25 cellular contexts compared by ENCODE assay signal in genomic region chr3:31692714-31693113, GRCh38.
DNase-seq lines count a peak whose midpoint lies in the region; ATAC-seq, FAIRE-seq and TF ChIP-seq lines count a peak whose summit lies in the region.
"Had no signal": no experiment of that assay in that cellular context is flagged by ENCODE, and none has a peak within 500 bp of the region (broad histone marks: within the 10 kb centered on the region; RNA-seq: fewer than 3 reads in every experiment).

No MANE protein-coding gene starts in this region.

- H3K27ac ChIP-seq in HepG2 (ENCODE audit: extremely low read length, insufficient read depth, low read length) (no peak overlapping the region), right lobe of liver (no peak overlapping the region), H1 (ENCODE audit: low read depth, low read length) (no peak overlapping the region), GM23248 (no peak overlapping the region)
- H3K27ac ChIP-seq: lower lobe of right lung, parathyroid adenoma, thoracic aorta had no signal

- WGBS in HepG2 (ENCODE audit: low lambda C conversion rate): 90% methylated on average over 5 of the region's 5 CpGs
- 64% methylated on average over 5 of the region's 5 CpGs for WGBS in right lobe of liver (ENCODE audit: insufficient coverage, low coverage, low lambda C conversion rate, missing lambda C conversion rate)
- WGBS in H1 (ENCODE audit: extremely low coverage in 1 of 2, insufficient coverage in 1 of 2, insufficient read length in 1 of 2, insufficient replicate concordance in 2 of 2, low coverage in 1 of 2, low lambda C conversion rate in 2 of 2, missing lambda C conversion rate in 1 of 2), 2 experiments: 93% methylated on average over 5 of the region's 5 CpGs; no CpG with 5 or more reads in 1 of the 2 experiments
- 69 to 77% methylated on average over 5 of the region's 5 CpGs for WGBS in GM23248 (ENCODE audit: low coverage in 1 of 2, low lambda C conversion rate in 2 of 2, missing lambda C conversion rate in 2 of 2), 2 experiments

- H3K27me3 ChIP-seq in HepG2 (ENCODE audit: control insufficient read depth in 1 of 2, insufficient read depth in 2 of 2, low read length in 2 of 2) (no peaks in the 10 kb centered on the region), right lobe of liver (no peaks in the 10 kb centered on the region), Loucy (ENCODE audit: insufficient read depth, low read length, poor library complexity, severe bottlenecking) (no peaks in the 10 kb centered on the region), H1 (replicated peaks in 1 of 4; ENCODE audit: control insufficient read depth in 3 of 4, extremely low read depth in 1 of 4, insufficient read depth in 3 of 4, low read length in 3 of 4) (no peaks in the 10 kb centered on the region), GM23248 (replicated peaks; ENCODE audit: insufficient read depth) (no peaks in the 10 kb centered on the region)
- H3K27me3 ChIP-seq: MG63 had no signal

- in situ Hi-C loops in HepG2 (cut with HindIII; ENCODE audit: extremely low pct_ligation_motif_present, low pct_unique_long_range_greater_than_20kb) (no loop called here), GM23248 (cut with MboI) (no loop called here)

- no peak for TF ChIP-seq EP300 in HepG2 (IDR thresholded peaks at IDR 0.05; ENCODE audit: low read depth in 2 of 2, low read length in 2 of 2)
- no peak for TF ChIP-seq EP300 in HepG2 (CRISPR knock-in tag; IDR thresholded peaks at IDR 0.05; ENCODE audit: borderline replicate concordance)
- TF ChIP-seq EP300 in H1 (IDR thresholded peaks at IDR 0.05; ENCODE audit: borderline replicate concordance in 1 of 2, low read depth in 2 of 2, low read length in 2 of 2): no peak

- no peaks in the 10 kb centered on the region; the same call in 1 of the 2 replicates for H3K23me2 ChIP-seq in H1 (ENCODE audit: low read depth, low read length)

- H3K14ac ChIP-seq in H1 (ENCODE audit: insufficient read length): no peak overlapping the region

- H3K9me2 ChIP-seq in Loucy (replicated peaks; ENCODE audit: low read depth, low read length) (no peaks in the 10 kb centered on the region), GM23248 (ENCODE audit: insufficient read depth) (no peaks in the 10 kb centered on the region)

- H3K9ac ChIP-seq in HepG2 (ENCODE audit: insufficient read depth, low read depth, low read length) (no peak overlapping the region), Loucy (ENCODE audit: low read depth, low read length, poor library complexity, severe bottlenecking) (no peak overlapping the region), H1 (replicated peaks in 1 of 4; ENCODE audit: extremely low read depth in 1 of 4, low read depth in 3 of 4, low read length in 3 of 4) (no peak overlapping the region), GM23248 (no peak overlapping the region)
- H3K9ac ChIP-seq: parathyroid adenoma had no signal

- H2AFZ ChIP-seq in HepG2 (ENCODE audit: low read length) (no peak overlapping the region), Loucy (ENCODE audit: low read length) (no peak overlapping the region), H1 (ENCODE audit: low read length) (no peak overlapping the region), GM23248 (no peak overlapping the region)
- H2AFZ ChIP-seq: parathyroid adenoma had no signal

- H3K4me1 ChIP-seq in HepG2 (ENCODE audit: insufficient read depth, low read length) (no peaks in the 10 kb centered on the region), right lobe of liver (no peaks in the 10 kb centered on the region), Loucy (ENCODE audit: insufficient read depth, low read length, poor library complexity, severe bottlenecking) (peaks cover 4% of the 10 kb centered on the region), H1 (replicated peaks in 1 of 4; ENCODE audit: control insufficient read depth in 3 of 4, insufficient read depth in 4 of 4, low read length in 3 of 4) (peaks cover 0 to 6% (median 0%) of the 10 kb centered on the region in 4 experiments; a peak in 1 of 7 replicates), GM23248 (ENCODE audit: insufficient read depth) (no peaks in the 10 kb centered on the region)
- H3K4me1 ChIP-seq: parathyroid adenoma had no signal

- intact Hi-C loops in HepG2 (cut with micrococcal nuclease; ENCODE audit: unreplicated experiment): no loop called here
- intact Hi-C loops in right lobe of liver (cut with DNase I): no loop called here

- H3F3A ChIP-seq in Loucy (ENCODE audit: low read depth): no peaks in the 10 kb centered on the region
- H3F3A ChIP-seq in GM23248 (ENCODE audit: insufficient read depth): no peaks in the 10 kb centered on the region

- TF ChIP-seq RAD21 in HepG2 (CRISPR knock-in tag; IDR thresholded peaks at IDR 0.05) (no peak), H1 (IDR thresholded peaks at IDR 0.05 in 1 of 2, conservative IDR thresholded peaks at IDR 0.05 in 1 of 2; ENCODE audit: low read depth in 2 of 2, low read length in 2 of 2) (peak; percentile 39 to 49)

- H2BK20ac ChIP-seq in H1 (ENCODE audit: low read length): no peak overlapping the region

- no peak overlapping the region for H2BK15ac ChIP-seq in H1 (ENCODE audit: low read length)

- H2AK5ac ChIP-seq in H1 (ENCODE audit: low read depth, low read length): no peak overlapping the region

- ATAC-seq in HepG2 (peak; percentile 65), right lobe of liver (no peak)
- ATAC-seq: lower lobe of right lung; naive thymus-derived CD4-positive, alpha-beta T cell had no signal

- H4K20me1 ChIP-seq in HepG2 (ENCODE audit: insufficient read depth, low read length) (no peaks in the 10 kb centered on the region), Loucy (ENCODE audit: insufficient read depth, low read length, poor library complexity, severe bottlenecking) (no peaks in the 10 kb centered on the region), H1 (replicated peaks in 1 of 2; ENCODE audit: control insufficient read depth in 1 of 2, insufficient read depth in 2 of 2, low read length in 2 of 2) (no peaks in the 10 kb centered on the region), GM23248 (ENCODE audit: insufficient read depth) (no peaks in the 10 kb centered on the region)

- no peaks in the 10 kb centered on the region for H3K79me2 ChIP-seq in HepG2 (ENCODE audit: insufficient read depth, low read length)
- H3K79me2 ChIP-seq in Loucy (ENCODE audit: insufficient read depth, low read length): peaks cover 6% of the 10 kb centered on the region
- no peaks in the 10 kb centered on the region for H3K79me2 ChIP-seq in H1 (ENCODE audit: control insufficient read depth in 1 of 2, insufficient read depth in 2 of 2, low read length in 2 of 2)
- no peaks in the 10 kb centered on the region for H3K79me2 ChIP-seq in GM23248 (ENCODE audit: insufficient read depth)
- H3K79me2 ChIP-seq: parathyroid adenoma had no signal

- H3K9me3 ChIP-seq in HepG2 (ENCODE audit: low read length) (peaks cover 4% of the 10 kb centered on the region; the same call in 1 of the 2 replicates), right lobe of liver (no peaks in the 10 kb centered on the region), Loucy (ENCODE audit: insufficient read depth, low read depth, low read length) (no peaks in the 10 kb centered on the region; the same call in 1 of the 2 replicates), H1 (ENCODE audit: insufficient read depth in 2 of 2, low read depth in 1 of 2, low read length in 1 of 2) (no peaks in the 10 kb centered on the region; a peak in 1 of 4 replicates), GM23248 (ENCODE audit: low read depth) (no peaks in the 10 kb centered on the region)
- H3K9me3 ChIP-seq: lower lobe of right lung, MG63, thoracic aorta had no signal

- no TSS peak for BruUV-seq in HepG2 (replicated peaks; lab: Mats Ljungman, UMichigan)

- POLR2A ChIA-PET in HepG2 (lab: Yijun Ruan, JAX): no interaction called here
- POLR2A ChIA-PET in H1 (lab: Charles Lee; ENCODE audit: partially characterized antibody): no interaction called here

- H3K79me1 ChIP-seq in H1 (ENCODE audit: low read depth, low read length): peaks cover 2% of the 10 kb centered on the region; the same call in 1 of the 2 replicates

- H2BK5ac ChIP-seq in H1 (ENCODE audit: low read depth, low read length): no peak overlapping the region

- no peak overlapping the region for H3K18ac ChIP-seq in H1 (ENCODE audit: extremely low read depth, low read length)

- H3K4ac ChIP-seq in H1 (replicated peaks; ENCODE audit: insufficient read length, low read depth, low read length): no peak overlapping the region

- H3K4me3 ChIP-seq in HepG2 (replicated peaks in 1 of 3; ENCODE audit: insufficient read depth in 1 of 3, low read depth in 2 of 3, low read length in 3 of 3) (no peak overlapping the region), right lobe of liver (no peak overlapping the region), Loucy (ENCODE audit: low read length, poor library complexity, severe bottlenecking) (no peak overlapping the region), H1 (ENCODE audit: extremely low read depth in 1 of 4, insufficient read depth in 2 of 4, low read depth in 3 of 4, low read length in 4 of 4) (no peak overlapping the region), GM23248 (no peak overlapping the region)
- H3K4me3 ChIP-seq: lower lobe of right lung, MG63, thoracic aorta had no signal

- DNase-seq in HepG2 (ENCODE audit: low spot score) (no peak), right lobe of liver (no peak), H1 (ENCODE audit: low read depth in 1 of 2, low spot score in 2 of 2) (no peak), GM20000 (ENCODE audit: low spot score) (no peak), putamen (ENCODE audit: low spot score) (no peak), NCI-H69 (lab: John Stamatoyannopoulos, UW) (no peak), GM23248 (no peak)
- DNase-seq: activated naive CD8-positive, alpha-beta T cell treated with anti-CD3 and anti-CD28 coated beads, Interleukin-2, amount 10 ng/mL, durations not matched to agents 7 days and 5 days; AML-193; Calu3; erythroblast; GDM1; HFFc6; lower lobe of right lung; MG63; naive thymus-derived CD4-positive, alpha-beta T cell; NCI-H1930; NCI-H524 treated with DMSO at 0.1 percent for 48 hours; small intestine had no signal

- no peak overlapping the region for H2BK12ac ChIP-seq in H1 (ENCODE audit: low read depth, low read length)

- FAIRE-seq in HepG2 (lab: Jason Lieb, UNC) (no peak), H1 (lab: Jason Lieb, UNC) (no peak)
- FAIRE-seq: GM19239, HTR-8/SVneo, RCC 7860, small intestine had no signal

- H3K23ac ChIP-seq in H1 (ENCODE audit: insufficient read length): no peak overlapping the region

- H3K4me2 ChIP-seq in HepG2 (ENCODE audit: low read depth, low read length) (no peak overlapping the region), Loucy (ENCODE audit: low read depth, low read length, poor library complexity, severe bottlenecking) (no peak overlapping the region), H1 (ENCODE audit: insufficient read depth in 1 of 2, low read depth in 2 of 2, low read length in 2 of 2) (no peak overlapping the region), GM23248 (ENCODE audit: unreplicated experiment) (no peak overlapping the region)

- TF ChIP-seq POLR2A in HepG2 (IDR thresholded peaks at IDR 0.05; ENCODE audit: insufficient read depth in 1 of 2, low read depth in 2 of 2, low read length in 2 of 2) (no peak), right lobe of liver (IDR thresholded peaks at IDR 0.05) (no peak), H1 (IDR thresholded peaks at IDR 0.05; ENCODE audit: control extremely low read depth in 1 of 2, low read depth in 2 of 2, low read length in 2 of 2) (no peak)

- H4K91ac ChIP-seq in H1 (replicated peaks; ENCODE audit: insufficient read length, low read length): no peak overlapping the region

- no peak overlapping the region for H4K8ac ChIP-seq in H1 (ENCODE audit: extremely low read depth, insufficient read depth, low read length)

- CTCF ChIA-PET in HepG2 (lab: Yijun Ruan, JAX; ENCODE audit: low intra/inter-chr PET ratio, low total read pairs): no interaction called here
- CTCF ChIA-PET in H1 (lab: Charles Lee; ENCODE audit: partially characterized antibody): interaction anchor here (0.8 to 2.0 kb wide), 8 partner anchors 8 to 290 kb away, joined by 3 to 13 read pairs (median 4); no protein-coding TSS in a partner anchor

- H3K36me3 ChIP-seq in HepG2 (replicated peaks in 1 of 2; ENCODE audit: control insufficient read depth in 1 of 2, insufficient read depth in 2 of 2, low read length in 2 of 2) (peaks cover 3 to 8% of the 10 kb centered on the region in 2 experiments; a peak in 2 of 5 replicates), right lobe of liver (no peaks in the 10 kb centered on the region), Loucy (ENCODE audit: insufficient read depth, low read length) (no peaks in the 10 kb centered on the region), H1 (ENCODE audit: control insufficient read depth in 2 of 4, insufficient read depth in 4 of 4, low read length in 3 of 4) (peaks cover 0 to 17% (median 0%) of the 10 kb centered on the region in 4 experiments; a peak in 2 of 8 replicates), GM23248 (ENCODE audit: low read depth) (no peaks in the 10 kb centered on the region)
- H3K36me3 ChIP-seq: lower lobe of right lung, MG63, thoracic aorta had no signal

- H4K5ac ChIP-seq in H1 (ENCODE audit: insufficient read length, low read depth, low read length): no peak overlapping the region

- H2BK120ac ChIP-seq in H1 (replicated peaks; ENCODE audit: low read depth, low read length): no peak overlapping the region

- no peak overlapping the region for H3K56ac ChIP-seq in H1 (replicated peaks; ENCODE audit: insufficient read length, low read depth, low read length)

- TF ChIP-seq CTCF in HepG2 (CRISPR knock-in tag; IDR thresholded peaks at IDR 0.05) (peak; percentile 44), right lobe of liver (IDR thresholded peaks at IDR 0.05) (no peak), Loucy (conservative IDR thresholded peaks at IDR 0.05; ENCODE audit: low read length) (peak; percentile 56), H1 (IDR thresholded peaks at IDR 0.05; ENCODE audit: control extremely low read depth in 1 of 3, insufficient read depth in 1 of 3, low read depth in 1 of 3, low read length in 3 of 3) (peak; percentile 14 to 44 (median 32); a peak in 3 of 4 replicates), GM20000 (IDR thresholded peaks at IDR 0.05; ENCODE audit: extremely low read depth, missing control alignments) (no peak)

Comparison
In these comparisons a context has a peak if more than half of its experiments do, and no peak if none do; other contexts are left out.
1. CTCF ChIP-seq: peak in HepG2 (single experiment), Loucy (single experiment) and H1 (3 of 3); none in right lobe of liver (0 of 4) and GM20000 (single experiment).
2. Of the 41 proteins assayed by ChIP-seq in both HepG2 and H1: peak only in HepG2: none; only in H1: RAD21; in both: CTCF; in neither: 39.